13 cellular contexts compared by ENCODE assay signal in the genomic region with DNA sequence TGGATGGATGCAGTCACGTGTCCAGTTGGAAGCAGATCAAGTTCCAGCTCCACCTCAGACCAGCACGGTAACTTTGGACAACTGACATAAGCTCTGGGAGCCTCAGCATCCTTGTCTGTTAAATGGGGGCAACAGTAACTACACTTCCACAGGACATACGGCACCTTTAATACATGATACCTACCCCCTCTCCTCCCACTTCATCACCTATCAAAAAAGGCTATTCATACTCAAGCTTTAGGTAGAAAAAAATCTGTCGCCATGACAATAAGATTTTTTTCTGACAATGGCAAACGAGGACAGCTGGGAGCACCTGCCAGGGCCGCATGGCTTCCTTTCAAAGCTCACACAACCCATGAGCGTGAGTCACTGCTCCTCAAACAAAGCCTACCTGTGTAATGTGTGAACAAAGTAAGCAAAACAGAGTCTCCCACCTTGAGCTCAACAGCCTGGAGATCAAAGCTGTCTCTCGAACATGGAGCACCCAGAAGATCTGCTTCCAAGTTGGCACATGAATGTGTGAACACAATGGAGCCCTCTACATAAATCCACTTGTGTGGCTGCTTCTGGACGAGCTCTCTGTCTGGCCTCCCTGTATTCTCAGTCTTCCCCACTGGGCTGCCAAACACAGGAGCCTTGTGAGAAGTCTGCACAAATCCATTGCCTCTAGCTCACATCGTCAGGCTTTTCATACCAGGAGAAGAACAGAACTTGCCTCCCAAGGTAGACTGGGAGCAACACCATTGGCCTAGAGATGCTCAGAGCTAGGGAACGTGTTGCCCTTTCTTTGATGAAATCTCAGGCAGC.
DNase-seq lines count a peak whose midpoint lies in the region; ATAC-seq and TF ChIP-seq lines count a peak whose summit lies in the region.
"Had no signal": no experiment of that assay in that cellular context is flagged by ENCODE, and none has a peak within 500 bp of the region (broad histone marks: within the 10 kb centered on the region; RNA-seq: fewer than 3 reads in every experiment).

No MANE protein-coding gene starts in this region.

- ATAC-seq in WTC11 (no peak), lower lobe of right lung (peak; percentile 77 to 84), natural killer cell (no peak)
- ATAC-seq: activated CD4-positive, alpha-beta T cell treated with anti-CD3 and anti-CD28 coated beads for 36 hours had no signal

- H3K36me3 Mint-ChIP-seq in WTC11 (no peaks in the 10 kb centered on the region), natural killer cell (no peaks in the 10 kb centered on the region)

- DNase-seq in COLO668 (lab: John Stamatoyannopoulos, UW; ENCODE audit: unreplicated experiment) (peak; percentile 84), NCI-H2081 treated with DMSO at 0.1 percent for 48 hours (lab: John Stamatoyannopoulos, UW) (peak; percentile 74), WTC11 (ENCODE audit: low spot score) (no peak), lower lobe of right lung (no peak), HEK293T (ENCODE audit: extremely low spot score) (no peak), natural killer cell (no peak), coronary artery (ENCODE audit: low spot score) (no peak), T-helper 1 cell (no peak)
- DNase-seq: activated CD4-positive, alpha-beta T cell treated with anti-CD3 and anti-CD28 coated beads for 36 hours; activated effector memory CD4-positive, alpha-beta T cell treated with Interleukin-2 at 50 U/mL for 16 hours; left ventricle myocardium inferior; NCI-H524; stimulated activated naive CD4-positive, alpha-beta T cell treated with Interleukin-2 at 50 U/mL for 16 hours had no signal

- no peaks in the 10 kb centered on the region for H3K27me3 ChIP-seq in lower lobe of right lung (ENCODE audit: low read depth)

- no peak overlapping the region for H3K4me3 Mint-ChIP-seq in WTC11
- no peak overlapping the region for H3K4me3 Mint-ChIP-seq in natural killer cell
- H3K4me3 Mint-ChIP-seq: activated CD4-positive, alpha-beta T cell treated with anti-CD3 and anti-CD28 coated beads for 36 hours had no signal

- H3K9me3 Mint-ChIP-seq in WTC11: 0 out of 2 replicates have a peak, but pooled peaks cover 4% of the 10 kb centered on the region
- H3K9me3 Mint-ChIP-seq in natural killer cell: no peaks in the 10 kb centered on the region

- H3K27ac ChIP-seq in lower lobe of right lung (no peak overlapping the region), coronary artery (no peak overlapping the region)
- H3K27ac ChIP-seq: left ventricle myocardium inferior had no signal

- H3K27me3 Mint-ChIP-seq in WTC11 (ENCODE audit: low read depth) (no peaks in the 10 kb centered on the region; the same call in 1 of the 2 replicates), natural killer cell (ENCODE audit: low read depth in 2 of 2) (peaks cover 4 to 6% of the 10 kb centered on the region in 2 donors)
- H3K27me3 Mint-ChIP-seq: activated CD4-positive, alpha-beta T cell treated with anti-CD3 and anti-CD28 coated beads for 36 hours had no signal

- peaks cover 17% of the 10 kb centered on the region for H3K4me1 Mint-ChIP-seq in WTC11
- H3K4me1 Mint-ChIP-seq in natural killer cell: no peaks in the 10 kb centered on the region
- H3K4me1 Mint-ChIP-seq: activated CD4-positive, alpha-beta T cell treated with anti-CD3 and anti-CD28 coated beads for 36 hours had no signal

- no peaks in the 10 kb centered on the region for H3K9me3 ChIP-seq in lower lobe of right lung
- H3K9me3 ChIP-seq: left ventricle myocardium inferior had no signal

- intact Hi-C loops in lower lobe of right lung (cut with DNase I): no loop called here
- intact Hi-C loops in natural killer cell (cut with micrococcal nuclease): no loop called here

- TF ChIP-seq CTCF in WTC11 (IDR thresholded peaks at IDR 0.05) (no peak), lower lobe of right lung (IDR thresholded peaks at IDR 0.05) (no peak), natural killer cell (IDR thresholded peaks at IDR 0.05) (no peak), coronary artery (IDR thresholded peaks at IDR 0.05) (no peak)

- POLR2A ChIA-PET in WTC11 (lab: Charles Lee): interaction anchor here (1.0 kb wide), 1 partner anchor 11 kb away, joined by 4 read pairs; no protein-coding TSS in a partner anchor
- POLR2A ChIA-PET in HEK293T (lab: Yijun Ruan, JAX): interaction anchor here (3.6 kb wide), 1 partner anchor 12 kb away, joined by 15 read pairs; no protein-coding TSS in a partner anchor

- CTCF ChIA-PET in WTC11 (lab: Charles Lee): interaction anchor here (0.6 to 2.4 kb wide), 5 partner anchors 20 to 146 kb away, joined by 3 to 11 read pairs (median 3); no protein-coding TSS in a partner anchor
- CTCF ChIA-PET in HEK293T (lab: Yijun Ruan, JAX): interaction anchor here (0.9 to 2.2 kb wide), 2 partner anchors 24 to 145 kb away, joined by 4 to 9 read pairs; no protein-coding TSS in a partner anchor

- no peaks in the 10 kb centered on the region for H3K36me3 ChIP-seq in lower lobe of right lung
- H3K36me3 ChIP-seq: left ventricle myocardium inferior had no signal

- no peaks in the 10 kb centered on the region for H3K4me1 ChIP-seq in lower lobe of right lung
- H3K4me1 ChIP-seq: left ventricle myocardium inferior had no signal

- H3K4me3 ChIP-seq in lower lobe of right lung (no peak overlapping the region), coronary artery (no peak overlapping the region)
- H3K4me3 ChIP-seq: left ventricle myocardium inferior had no signal

- H3K27ac Mint-ChIP-seq in WTC11 (no peak overlapping the region), natural killer cell (no peak overlapping the region)
- H3K27ac Mint-ChIP-seq: activated CD4-positive, alpha-beta T cell treated with anti-CD3 and anti-CD28 coated beads for 36 hours had no signal

TF ChIP-seq in WTC11, 78 proteins besides CTCF, POLR2A, EP300 and RAD21:
- TF ChIP-seq GABPB1 (CRISPR knock-in tag; IDR thresholded peaks at IDR 0.05) (peak; percentile 67; the same call in 1 of the 2 replicates), RELA (CRISPR knock-in tag; IDR thresholded peaks at IDR 0.05; ENCODE audit: borderline replicate concordance) (no peak)

TF ChIP-seq in HEK293T, 16 proteins besides CTCF, POLR2A, EP300 and RAD21:
- TF ChIP-seq ZNF384 (IDR thresholded peaks at IDR 0.05) (no peak), HDGF (IDR thresholded peaks at IDR 0.05; ENCODE audit: borderline replicate concordance) (no peak), NFRKB (IDR thresholded peaks at IDR 0.05) (no peak)
TF ChIP-seq in HEK293T: peak in this region for 0.

Comparison
In these comparisons a context has a peak if more than half of its experiments do, and no peak if none do; other contexts are left out.
1. DNase-seq: peak in COLO668 (single experiment) and NCI-H2081 treated with DMSO at 0.1 percent for 48 hours (single experiment); none in WTC11 (single experiment), lower lobe of right lung (single experiment), HEK293T (single experiment), natural killer cell (single experiment), coronary artery (single experiment) and T-helper 1 cell (0 of 5).
2. ATAC-seq: peak in lower lobe of right lung (2 of 2); none in WTC11 (single experiment) and natural killer cell (0 of 3).